Comparison of ENCODE assay signal across 1 cellular context in genomic region chr20:20795721-20796120, GRCh38.
TF ChIP-seq lines count a peak whose summit lies in the region.

No MANE protein-coding gene starts in this region.

TF ChIP-seq in GM23338, 12 proteins besides CTCF, POLR2A, EP300 and RAD21 (continued from another document):
- TF ChIP-seq REST (IDR thresholded peaks at IDR 0.05; ENCODE audit: unreplicated experiment): no peak
- TF ChIP-seq EZH2 (IDR thresholded peaks at IDR 0.05; ENCODE audit: low read depth, unreplicated experiment): no peak
- no peak for TF ChIP-seq ZNF462 (CRISPR knock-in tag; IDR thresholded peaks at IDR 0.05)
- no peak for TF ChIP-seq CREB1 (CRISPR knock-in tag; IDR thresholded peaks at IDR 0.05; ENCODE audit: low read depth)
- no peak for TF ChIP-seq ZNF114 (CRISPR knock-in tag; IDR thresholded peaks at IDR 0.05)
- TF ChIP-seq EZH2phosphoT487 (IDR thresholded peaks at IDR 0.05; ENCODE audit: unreplicated experiment): no peak
